4 cellular contexts compared by ENCODE assay signal in genomic region chrX:153699210-153699783, GRCh38. TPM values are rescaled to one million over a fixed set of nuclear protein-coding genes. Genes with fewer than 3 reads are reported as not detected.
"Had no signal": no experiment of that assay in that cellular context is flagged by ENCODE, and none has a peak within 500 bp of the region (broad histone marks: within the 10 kb centered on the region; RNA-seq: fewer than 3 reads in every experiment).

No MANE protein-coding gene starts in this region.

RNA-seq across cellular contexts. Expression of gene PNCK, which starts 25.7 kb away (rescaled TPM):
- total RNA-seq: activated CD4-positive, alpha-beta T cell treated with anti-CD3 and anti-CD28 coated beads, Interleukin-2, amount 10 ng/mL, durations not matched to agents 7 days and 5 days; RPMI7951; SJCRH30; T-helper 2 cell treated with Interferon-gamma antibody and Interleukin-4, amounts not matched to agents 100 ng/mL and 5 ng/mL, for 36 hours had no signal

RNA-seq across cellular contexts. Expression of gene DUSP9, which starts 52.3 kb away (rescaled TPM):
- total RNA-seq: activated CD4-positive, alpha-beta T cell treated with anti-CD3 and anti-CD28 coated beads, Interleukin-2, amount 10 ng/mL, durations not matched to agents 7 days and 5 days; RPMI7951; T-helper 2 cell treated with Interferon-gamma antibody and Interleukin-4, amounts not matched to agents 100 ng/mL and 5 ng/mL, for 36 hours had no signal
